Comparison of ENCODE assay signal across 31 cellular contexts in genomic region chr10:53479365-53479764, GRCh38.
"Had no signal": no experiment of that assay in that cellular context is flagged by ENCODE, and none has a peak within 500 bp of the region (broad histone marks: within the 10 kb centered on the region; RNA-seq: fewer than 3 reads in every experiment).

No MANE protein-coding gene starts in this region.

- ATAC-seq: activated CD4-positive, CD25-positive, alpha-beta regulatory T cell treated with anti-CD3 and anti-CD28 coated beads, Interleukin-2, amount 50 U/mL, for 24 hours; esophagus mucosa; left colon; naive thymus-derived CD4-positive, alpha-beta T cell; upper lobe of right lung had no signal

- H3K9me3 ChIP-seq: right atrium auricular region, suprapubic skin, tibial artery, upper lobe of right lung had no signal

- H3K79me2 ChIP-seq: parathyroid adenoma had no signal

- H3K27me3 ChIP-seq: right atrium auricular region, suprapubic skin, tibial artery, upper lobe of right lung had no signal

- H3K9ac ChIP-seq: parathyroid adenoma had no signal

- DNase-seq: activated CD4-positive, alpha-beta T cell treated with anti-CD3 and anti-CD28 coated beads for 48 hours; activated CD4-positive, alpha-beta T cell treated with anti-CD3 and anti-CD28 coated beads, Interleukin-2, amount 50 U/mL, for 48 hours; activated CD8-positive, alpha-beta memory T cell treated with anti-CD3 and anti-CD28 coated beads for 24 hours; activated effector memory CD4-positive, alpha-beta T cell treated with Interleukin-2 at 50 U/mL for 16 hours; activated naive CD4-positive, alpha-beta T cell treated with Interleukin-2 at 50 U/mL for 16 hours; anterior cingulate cortex; cerebellar nuclear complex; dorsolateral prefrontal cortex; foreskin fibroblast; head of caudate nucleus; hypothalamus; immature natural killer cell; kidney; left colon; midbrain; naive thymus-derived CD4-positive, alpha-beta T cell; occipital lobe; stimulated activated CD4-positive, alpha-beta T cell treated with anti-CD3 and anti-CD28 coated beads, Interleukin-15, amount 100 ng/mL, for 24 hours; stimulated activated CD4-positive, alpha-beta T cell treated with anti-CD3 and anti-CD28 coated beads, Interleukin-2, amount 100 ng/mL, for 24 hours; stimulated activated naive CD4-positive, alpha-beta T cell; T-helper 9 cell; tibial artery; upper lobe of right lung had no signal

- FAIRE-seq: TTC549 had no signal

- H3K4me3 ChIP-seq: coronary artery, dorsolateral prefrontal cortex, right atrium auricular region, suprapubic skin, tibial artery, upper lobe of right lung had no signal

- H2AFZ ChIP-seq: parathyroid adenoma had no signal

- H3K36me3 ChIP-seq: right atrium auricular region, suprapubic skin, tibial artery, upper lobe of right lung had no signal

- H3K27ac ChIP-seq: coronary artery, dorsolateral prefrontal cortex, parathyroid adenoma, right atrium auricular region, suprapubic skin, tibial artery, upper lobe of right lung, VCaP had no signal

- H3K4me1 ChIP-seq: parathyroid adenoma, right atrium auricular region, suprapubic skin, tibial artery, upper lobe of right lung had no signal
